Comparison of ENCODE assay signal across 1 cellular context in genomic region chr12:118042091-118042490, GRCh38.
TF ChIP-seq lines count a peak whose summit lies in the region.

No MANE protein-coding gene starts in this region.

TF ChIP-seq in SK-N-SH, 30 proteins besides CTCF, POLR2A, EP300 and RAD21 (continued from another document):
- TF ChIP-seq USF2 (IDR thresholded peaks at IDR 0.05; ENCODE audit: borderline replicate concordance, low read depth, low read length) (no peak), POLR2AphosphoS5 (IDR thresholded peaks at IDR 0.05; ENCODE audit: low read depth, low read length) (no peak), SMC3 (IDR thresholded peaks at IDR 0.05; ENCODE audit: low read depth, low read length) (no peak), GABPA (IDR thresholded peaks at IDR 0.05; ENCODE audit: low read depth) (no peak), CHD2 (IDR thresholded peaks at IDR 0.05; ENCODE audit: low read length, partially characterized antibody) (no peak), FOXJ3 (CRISPR knock-in tag; IDR thresholded peaks at IDR 0.05) (no peak), USF1 (IDR thresholded peaks at IDR 0.05; ENCODE audit: borderline replicate concordance, low read depth) (no peak), MAX (IDR thresholded peaks at IDR 0.05; ENCODE audit: low read depth) (no peak), TAF1 (IDR thresholded peaks at IDR 0.05; ENCODE audit: borderline replicate concordance, low read depth, low read length) (no peak), ZBTB33 (IDR thresholded peaks at IDR 0.05; ENCODE audit: borderline replicate concordance, low read depth) (no peak), FOSL2 (IDR thresholded peaks at IDR 0.05; ENCODE audit: borderline replicate concordance, low read depth) (no peak), ELF1 (IDR thresholded peaks at IDR 0.05) (no peak), FOXM1 (IDR thresholded peaks at IDR 0.05; ENCODE audit: low read depth) (no peak), REST (IDR thresholded peaks at IDR 0.05; ENCODE audit: low read depth, low read length) (no peak), NRF1 (IDR thresholded peaks at IDR 0.05; ENCODE audit: low read depth, low read length) (no peak), PBX3 (IDR thresholded peaks at IDR 0.05) (no peak), EZH2phosphoT487 (IDR thresholded peaks at IDR 0.05; ENCODE audit: borderline replicate concordance, low read depth) (no peak), RCOR1 (IDR thresholded peaks at IDR 0.05; ENCODE audit: low read length) (no peak)
